In genomic region chr3:8283180-8283579, GRCh38 we compare ENCODE assay signal across 16 cellular contexts.
DNase-seq lines count a peak whose midpoint lies in the region; ATAC-seq and TF ChIP-seq lines count a peak whose summit lies in the region.
"Had no signal": no experiment of that assay in that cellular context is flagged by ENCODE, and none has a peak within 500 bp of the region (broad histone marks: within the 10 kb centered on the region; RNA-seq: fewer than 3 reads in every experiment).

No MANE protein-coding gene starts in this region.

- no peaks in the 10 kb centered on the region for H3K9me3 ChIP-seq in left ventricle myocardium inferior (replicated peaks)
- no peaks in the 10 kb centered on the region for H3K9me3 ChIP-seq in CD8-positive, alpha-beta T cell (ENCODE audit: low read length)

- POLR2A ChIA-PET in CD8-positive, alpha-beta T cell (lab: Charles Lee), result no interaction called here
- POLR2A ChIA-PET in activated CD8-positive, alpha-beta T cell treated with anti-CD3 and anti-CD28 coated beads for 36 hours (lab: Charles Lee), result no interaction called here

- H3K36me3 Mint-ChIP-seq in CD8-positive, alpha-beta T cell, result no peaks in the 10 kb centered on the region
- H3K36me3 Mint-ChIP-seq in activated CD8-positive, alpha-beta T cell treated with anti-CD3 and anti-CD28 coated beads for 36 hours (ENCODE audit: low read depth), result no peaks in the 10 kb centered on the region
- H3K36me3 Mint-ChIP-seq: CD4-positive, CD25-positive, alpha-beta regulatory T cell had no signal

- no peaks in the 10 kb centered on the region for H3K36me3 ChIP-seq in left ventricle myocardium inferior
- no peaks in the 10 kb centered on the region for H3K36me3 ChIP-seq in CD8-positive, alpha-beta T cell (ENCODE audit: insufficient read depth, low read length)

- no peak for ATAC-seq in Right ventricle myocardium inferior
- no peak for ATAC-seq in CD8-positive, alpha-beta T cell
- no peak for ATAC-seq in left colon
- no peak for ATAC-seq in activated CD8-positive, alpha-beta T cell treated with anti-CD3 and anti-CD28 coated beads for 36 hours
- ATAC-seq: GM23338 had no signal

- no peaks in the 10 kb centered on the region for H3K4me1 Mint-ChIP-seq in CD8-positive, alpha-beta T cell (ENCODE audit: low read depth)
- H3K4me1 Mint-ChIP-seq in activated CD8-positive, alpha-beta T cell treated with anti-CD3 and anti-CD28 coated beads for 36 hours (ENCODE audit: low read depth), result no peaks in the 10 kb centered on the region
- H3K4me1 Mint-ChIP-seq: B cell; CD4-positive, CD25-positive, alpha-beta regulatory T cell had no signal

- H3K27me3 Mint-ChIP-seq in CD8-positive, alpha-beta T cell (ENCODE audit: low read depth), result no peaks in the 10 kb centered on the region
- no peaks in the 10 kb centered on the region for H3K27me3 Mint-ChIP-seq in activated CD8-positive, alpha-beta T cell treated with anti-CD3 and anti-CD28 coated beads for 36 hours

- H3K4me3 ChIP-seq in left ventricle myocardium inferior, result no peak overlapping the region
- no peak overlapping the region for H3K4me3 ChIP-seq in CD8-positive, alpha-beta T cell (ENCODE audit: low read depth, low read length)
- H3K4me3 ChIP-seq: GM23338 had no signal

- H3K27me3 ChIP-seq in left ventricle myocardium inferior (ENCODE audit: low read depth), result no peaks in the 10 kb centered on the region
- H3K27me3 ChIP-seq in CD8-positive, alpha-beta T cell (ENCODE audit: insufficient read depth, low read length), result no peaks in the 10 kb centered on the region

- peaks cover 20% of the 10 kb centered on the region for H3K4me1 ChIP-seq in left ventricle myocardium inferior
- no peaks in the 10 kb centered on the region for H3K4me1 ChIP-seq in CD8-positive, alpha-beta T cell (ENCODE audit: insufficient read depth, low read length)

- CTCF ChIA-PET in CD8-positive, alpha-beta T cell (lab: Charles Lee), result no interaction called here
- CTCF ChIA-PET in activated CD8-positive, alpha-beta T cell treated with anti-CD3 and anti-CD28 coated beads for 36 hours (lab: Charles Lee), result interaction anchor here (1.7 kb wide), 1 partner anchor 18 kb away, joined by 6 read pairs; no protein-coding TSS in a partner anchor

- H3K27ac Mint-ChIP-seq in CD8-positive, alpha-beta T cell, result no peak overlapping the region
- no peak overlapping the region for H3K27ac Mint-ChIP-seq in activated CD8-positive, alpha-beta T cell treated with anti-CD3 and anti-CD28 coated beads for 36 hours
- H3K27ac Mint-ChIP-seq: B cell, GM23338 had no signal

- H3K27ac ChIP-seq in left ventricle myocardium inferior (replicated peaks), result peak overlapping the region; percentile 9
- no peak overlapping the region for H3K27ac ChIP-seq in CD8-positive, alpha-beta T cell (ENCODE audit: low read depth, low read length)

- DNase-seq in left ventricle myocardium inferior, result no peak
- DNase-seq in Right ventricle myocardium inferior (ENCODE audit: missing footprints), result no peak
- DNase-seq in CD1c-positive myeloid dendritic cell (ENCODE audit: extremely low spot score), result peak; percentile 3
- peak; percentile 11 for DNase-seq in inferior parietal cortex (ENCODE audit: extremely low spot score)
- DNase-seq in superior temporal gyrus (ENCODE audit: extremely low spot score), result peak; percentile 32
- DNase-seq in CD8-positive, alpha-beta T cell, result no peak
- DNase-seq in left colon, result no peak
- no peak for DNase-seq in activated CD8-positive, alpha-beta T cell treated with anti-CD3 and anti-CD28 coated beads for 36 hours
- DNase-seq: Calu3; CD4-positive, CD25-positive, alpha-beta regulatory T cell; DMS 273 treated with DMSO at 0.1 percent for 48 hours; DND-41; GDM1; H7 had no signal

- no peaks in the 10 kb centered on the region for H3K9me3 Mint-ChIP-seq in CD8-positive, alpha-beta T cell
- no peaks in the 10 kb centered on the region for H3K9me3 Mint-ChIP-seq in activated CD8-positive, alpha-beta T cell treated with anti-CD3 and anti-CD28 coated beads for 36 hours
- H3K9me3 Mint-ChIP-seq: CD4-positive, CD25-positive, alpha-beta regulatory T cell; GM23338 had no signal

- no peak for TF ChIP-seq CTCF in left ventricle myocardium inferior (IDR thresholded peaks at IDR 0.05; ENCODE audit: borderline replicate concordance)
- TF ChIP-seq CTCF in CD8-positive, alpha-beta T cell (IDR thresholded peaks at IDR 0.05), result no peak
- no peak for TF ChIP-seq CTCF in activated CD8-positive, alpha-beta T cell treated with anti-CD3 and anti-CD28 coated beads for 36 hours (IDR thresholded peaks at IDR 0.05)

- intact Hi-C loops in left ventricle myocardium inferior (cut with micrococcal nuclease), result no loop called here
- intact Hi-C loops in Right ventricle myocardium inferior (cut with DNase I), result no loop called here
- intact Hi-C loops in CD8-positive, alpha-beta T cell (cut with DNase I, micrococcal nuclease), result no loop called here
- intact Hi-C loops in left colon (cut with DNase I, micrococcal nuclease), result no loop called here
- intact Hi-C loops in activated CD8-positive, alpha-beta T cell treated with anti-CD3 and anti-CD28 coated beads for 36 hours (cut with micrococcal nuclease), result no loop called here

- no peak overlapping the region for H3K4me3 Mint-ChIP-seq in CD8-positive, alpha-beta T cell
- H3K4me3 Mint-ChIP-seq in activated CD8-positive, alpha-beta T cell treated with anti-CD3 and anti-CD28 coated beads for 36 hours, result no peak overlapping the region
- H3K4me3 Mint-ChIP-seq: B cell; CD4-positive, CD25-positive, alpha-beta regulatory T cell; GM23338 had no signal

Comparison
In these comparisons a context has a peak if more than half of its experiments do, and no peak if none do; other contexts are left out.
1. DNase-seq: peak in CD1c-positive myeloid dendritic cell (single experiment), inferior parietal cortex (single experiment) and superior temporal gyrus (single experiment); none in left ventricle myocardium inferior (single experiment), Right ventricle myocardium inferior (single experiment), CD8-positive, alpha-beta T cell (0 of 7), left colon (0 of 2) and activated CD8-positive, alpha-beta T cell treated with anti-CD3 and anti-CD28 coated beads for 36 hours (single experiment).